ENCODE assay signal across 10 cellular contexts in genomic region chr3:39418556-39419225, GRCh38. TPM values are rescaled to one million over a fixed set of nuclear protein-coding genes. Genes with fewer than 3 reads are reported as not detected.
"Had no signal": no experiment of that assay in that cellular context is flagged by ENCODE, and none has a peak within 500 bp of the region (broad histone marks: within the 10 kb centered on the region; RNA-seq: fewer than 3 reads in every experiment).

No MANE protein-coding gene starts in this region.

RNA-seq across cellular contexts. Expression of gene MOBP, which starts 48.8 kb away (rescaled TPM):
- total RNA-seq: activated CD4-positive, alpha-beta memory T cell treated with anti-CD3 and anti-CD28 coated beads, Interleukin-2, amount 10 ng/mL, durations not matched to agents 7 days and 5 days; activated CD8-positive, alpha-beta memory T cell treated with anti-CD3 and anti-CD28 coated beads, Interleukin-2, amount 10 ng/mL, durations not matched to agents 7 days and 5 days; activated naive CD8-positive, alpha-beta T cell treated with anti-CD3 and anti-CD28 coated beads for 36 hours; activated T-helper 17 cell treated with anti-CD3 and anti-CD28 coated beads, Interleukin-2, amount 50 U/mL, for 72 hours; LHCN-M2; PC-3; Peyer's patch; SJSA1 had no signal
- polyA plus RNA-seq: IgD-negative memory B cell, SK-N-SH had no signal
